In genomic region chr4:2045518-2045951, GRCh38 we compare ENCODE assay signal across 20 cellular contexts. TPM values are rescaled to one million over a fixed set of nuclear protein-coding genes. Genes with fewer than 3 reads are reported as not detected.
DNase-seq lines count a peak whose midpoint lies in the region; TF ChIP-seq lines count a peak whose summit lies in the region.
"Had no signal": no experiment of that assay in that cellular context is flagged by ENCODE, and none has a peak within 500 bp of the region (broad histone marks: within the 10 kb centered on the region; RNA-seq: fewer than 3 reads in every experiment).

No MANE protein-coding gene starts in this region.

- no peaks in the 10 kb centered on the region for H3K79me2 ChIP-seq in Karpas-422 (ENCODE audit: low read length)

- H3K9me3 ChIP-seq in Karpas-422 (ENCODE audit: low read length), result no peaks in the 10 kb centered on the region
- H3K9me3 ChIP-seq: right lobe of liver, SJCRH30 had no signal

- H3K9me3 Mint-ChIP-seq in type B pancreatic cell, result no peaks in the 10 kb centered on the region
- H3K9me3 Mint-ChIP-seq: activated naive CD4-positive, alpha-beta T cell treated with anti-CD3 and anti-CD28 coated beads for 36 hours; nephron progenitor cell had no signal

- no peaks in the 10 kb centered on the region for H3K4me1 Mint-ChIP-seq in type B pancreatic cell (ENCODE audit: unreplicated experiment)
- H3K4me1 Mint-ChIP-seq: nephron progenitor cell had no signal

- no peak overlapping the region for H3K9ac ChIP-seq in Karpas-422 (ENCODE audit: low read length)

- H3K36me3 Mint-ChIP-seq in type B pancreatic cell, result no peaks in the 10 kb centered on the region

- no peak overlapping the region for H3K27ac ChIP-seq in Karpas-422 (ENCODE audit: low read length)
- H3K27ac ChIP-seq: brain microvascular endothelial cell, right lobe of liver, SJCRH30, tibial artery had no signal

- H4K20me1 ChIP-seq in Karpas-422 (ENCODE audit: insufficient read depth, low read depth, low read length), result peaks cover 7% of the 10 kb centered on the region; the same call in 1 of the 2 replicates

- TF ChIP-seq CTCF in type B pancreatic cell (conservative IDR thresholded peaks at IDR 0.05), result no peak

- DNase-seq in NCI-H748 (lab: John Stamatoyannopoulos, UW; ENCODE audit: unreplicated experiment) (peak; percentile 6), NCI-H748 treated with DMSO at 0.1 percent for 48 hours (lab: John Stamatoyannopoulos, UW) (no peak), Karpas-422 (peak; percentile 51), cerebellar cortex (ENCODE audit: low spot score) (peak; percentile 34), renal cortical epithelial cell (ENCODE audit: low read depth) (peak; percentile 3), type B pancreatic cell (ENCODE audit: extremely low spot score, unreplicated experiment) (no peak), activated T-cell treated with anti-CD3 and anti-CD28 coated beads for 4 hours (no peak), NCI-H2081 treated with DMSO at 0.1 percent for 48 hours (lab: John Stamatoyannopoulos, UW) (no peak)
- DNase-seq: activated naive CD4-positive, alpha-beta T cell treated with anti-CD3 and anti-CD28 coated beads for 36 hours; brain microvascular endothelial cell; effector CD4-positive, alpha-beta T cell; HCEC 1CT; KBM-7; NCI-H1930; NCI-H774; nephron progenitor cell; SJCRH30; stimulated activated CD4-positive, alpha-beta T cell treated with anti-CD3 and anti-CD28 coated beads, Interleukin-2, amount 100 ng/mL, for 48 hours had no signal

- H3K4me1 ChIP-seq in Karpas-422 (ENCODE audit: low read length), result peaks cover 9% of the 10 kb centered on the region
- H3K4me1 ChIP-seq: SJCRH30 had no signal

- H3K27ac Mint-ChIP-seq in type B pancreatic cell, result no peak overlapping the region
- H3K27ac Mint-ChIP-seq: activated naive CD4-positive, alpha-beta T cell treated with anti-CD3 and anti-CD28 coated beads for 36 hours; nephron progenitor cell had no signal

- H3K27me3 Mint-ChIP-seq in type B pancreatic cell, result peaks cover 6% of the 10 kb centered on the region

- H3K9me2 ChIP-seq in Karpas-422 (replicated peaks; ENCODE audit: insufficient read depth, low read length), result no peaks in the 10 kb centered on the region

- no peaks in the 10 kb centered on the region for H3K36me3 ChIP-seq in Karpas-422 (ENCODE audit: insufficient read depth, low read length)
- H3K36me3 ChIP-seq: brain microvascular endothelial cell, right lobe of liver, SJCRH30, tibial artery had no signal

- H3K4me3 ChIP-seq in Karpas-422 (ENCODE audit: low read length), result no peak overlapping the region
- H3K4me3 ChIP-seq: right lobe of liver, SJCRH30, tibial artery had no signal

- no peak overlapping the region for H3K4me3 Mint-ChIP-seq in type B pancreatic cell
- H3K4me3 Mint-ChIP-seq: activated naive CD4-positive, alpha-beta T cell treated with anti-CD3 and anti-CD28 coated beads for 36 hours; nephron progenitor cell had no signal

- no peak overlapping the region for H2AFZ ChIP-seq in Karpas-422 (ENCODE audit: low read length)

- no peak overlapping the region for H3K4me2 ChIP-seq in Karpas-422 (ENCODE audit: low read depth, low read length, poor library complexity, severe bottlenecking)

- H3K27me3 ChIP-seq in Karpas-422 (ENCODE audit: low read length), result no peaks in the 10 kb centered on the region
- H3K27me3 ChIP-seq: SJCRH30 had no signal

RNA-seq across cellular contexts. Expression of gene NAT8L, which starts 13.6 kb away (rescaled TPM):
- not detected in 2 replicates for total RNA-seq in Karpas-422 (2014; rRNA removed; shearing (Covaris generic); ENCODE audit: low replicate concordance)
- total RNA-seq in renal cortical epithelial cell, result 0.17 and 1.2 TPM in 2 replicates
- total RNA-seq in type B pancreatic cell (ENCODE audit: low replicate concordance), result 9.6 and 14.9 TPM in 2 replicates

RNA-seq across cellular contexts. Expression of gene NELFA, which starts 36.8 kb away (rescaled TPM):
- 22.6 and 44.6 TPM in 2 replicates for total RNA-seq in Karpas-422 (2014; rRNA removed; shearing (Covaris generic); ENCODE audit: low replicate concordance)
- 10.2 and 19.1 TPM in 2 replicates for total RNA-seq in renal cortical epithelial cell
- total RNA-seq in type B pancreatic cell (ENCODE audit: low replicate concordance), result 42.2 and 44.8 TPM in 2 replicates

Comparison
In these comparisons a context has a peak if more than half of its experiments do, and no peak if none do; other contexts are left out.
1. DNase-seq: peak in NCI-H748 (single experiment), Karpas-422 (single experiment), cerebellar cortex (single experiment) and renal cortical epithelial cell (single experiment); none in NCI-H748 treated with DMSO at 0.1 percent for 48 hours (single experiment), type B pancreatic cell (single experiment), activated T-cell treated with anti-CD3 and anti-CD28 coated beads for 4 hours (single experiment) and NCI-H2081 treated with DMSO at 0.1 percent for 48 hours (single experiment).